8 cellular contexts compared by ENCODE assay signal in genomic region chr11:130068986-130069683, GRCh38. TPM values are rescaled to one million over a fixed set of nuclear protein-coding genes. Genes with fewer than 3 reads are reported as not detected.
DNase-seq lines count a peak whose midpoint lies in the region; ATAC-seq and TF ChIP-seq lines count a peak whose summit lies in the region.

No MANE protein-coding gene starts in this region.

- CTCF ChIA-PET in CD8-positive, alpha-beta T cell (lab: Charles Lee): interaction anchor here (2.2 kb wide), 1 partner anchor 67 kb away, joined by 9 read pairs; the partner anchor contains the start of gene PRDM10

- H3K4me1 ChIP-seq in CD8-positive, alpha-beta T cell (ENCODE audit: insufficient read depth, low read length): peaks cover 17% of the 10 kb centered on the region
- H3K4me1 ChIP-seq in fibroblast of lung (ENCODE audit: control insufficient read depth, extremely low read depth, insufficient read depth, low read length) (peaks cover 5% of the 10 kb centered on the region), upper lobe of right lung (peaks cover 23% of the 10 kb centered on the region)

- H2AFZ ChIP-seq in fibroblast of lung (ENCODE audit: low read length): peak overlapping the region; percentile 92

- TF ChIP-seq CTCF in CD8-positive, alpha-beta T cell (IDR thresholded peaks at IDR 0.05): no peak
- TF ChIP-seq CTCF in fibroblast of lung (conservative IDR thresholded peaks at IDR 0.05 in 1 of 2, IDR thresholded peaks at IDR 0.05 in 1 of 2; ENCODE audit: low read depth in 1 of 2, low read length in 2 of 2): peak in 1 of 2 donors; percentile 15
- TF ChIP-seq CTCF in natural killer cell (IDR thresholded peaks at IDR 0.05): no peak
- no peak for TF ChIP-seq CTCF in upper lobe of right lung (IDR thresholded peaks at IDR 0.05)

- H3K4me1 Mint-ChIP-seq in CD8-positive, alpha-beta T cell (ENCODE audit: low read depth): peaks cover 18% of the 10 kb centered on the region
- peaks cover 29% of the 10 kb centered on the region for H3K4me1 Mint-ChIP-seq in activated T-cell treated with anti-CD3 and anti-CD28 coated beads, Interleukin-2, amount 50 U/mL, for 72 hours (ENCODE audit: low read depth)
- H3K4me1 Mint-ChIP-seq in natural killer cell: peaks cover 27 to 42% of the 10 kb centered on the region in 2 donors

- peak overlapping the region; percentile 88 for H3K4me3 ChIP-seq in CD8-positive, alpha-beta T cell (ENCODE audit: low read depth, low read length)
- H3K4me3 ChIP-seq in fibroblast of lung (replicated peaks in 1 of 4; ENCODE audit: control extremely low read depth in 1 of 4, insufficient read depth in 1 of 4, low read depth in 3 of 4, low read length in 4 of 4) (peak overlapping the region; percentile 50 to 63 (median 57)), upper lobe of right lung (peak overlapping the region; percentile 77)

- peak overlapping the region; percentile 71 for H3K27ac ChIP-seq in CD8-positive, alpha-beta T cell (ENCODE audit: low read depth, low read length)
- peak overlapping the region; percentile 83 for H3K27ac ChIP-seq in fibroblast of lung (ENCODE audit: insufficient read depth, low read length)
- H3K27ac ChIP-seq in upper lobe of right lung: peak overlapping the region; percentile 97

- peak overlapping the region; percentile 97 for H3K4me3 Mint-ChIP-seq in CD8-positive, alpha-beta T cell
- peak overlapping the region; percentile 93 to 95 for H3K4me3 Mint-ChIP-seq in activated T-cell treated with anti-CD3 and anti-CD28 coated beads, Interleukin-2, amount 50 U/mL, for 72 hours
- peak overlapping the region; percentile 98 for H3K4me3 Mint-ChIP-seq in natural killer cell

- ATAC-seq in CD8-positive, alpha-beta T cell: peak; percentile 52
- ATAC-seq in GM19397 (IDR thresholded peaks at IDR 0.05; ENCODE audit: unreplicated experiment): peak; percentile 33
- ATAC-seq in HG03460 (IDR thresholded peaks at IDR 0.05; ENCODE audit: unreplicated experiment): peak; percentile 26
- ATAC-seq in activated T-cell treated with anti-CD3 and anti-CD28 coated beads, Interleukin-2, amount 50 U/mL, for 72 hours (replicated peaks in 1 of 2): peak; percentile 49 to 52
- peak; percentile 46 to 65 (median 50) for ATAC-seq in natural killer cell
- peak; percentile 75 for ATAC-seq in upper lobe of right lung

- peaks cover 33% of the 10 kb centered on the region for H3K79me2 ChIP-seq in fibroblast of lung (ENCODE audit: control insufficient read depth, insufficient read depth, low read length)

- H3K9me3 Mint-ChIP-seq in CD8-positive, alpha-beta T cell: no peaks in the 10 kb centered on the region
- H3K9me3 Mint-ChIP-seq in activated T-cell treated with anti-CD3 and anti-CD28 coated beads, Interleukin-2, amount 50 U/mL, for 72 hours: no peaks in the 10 kb centered on the region
- no peaks in the 10 kb centered on the region for H3K9me3 Mint-ChIP-seq in natural killer cell

- peak overlapping the region; percentile 69 for H3K4me2 ChIP-seq in fibroblast of lung (ENCODE audit: extremely low read depth, insufficient read depth, low read length)

- peak overlapping the region; percentile 95 for H3K27ac Mint-ChIP-seq in CD8-positive, alpha-beta T cell
- peak overlapping the region; percentile 84 for H3K27ac Mint-ChIP-seq in activated T-cell treated with anti-CD3 and anti-CD28 coated beads, Interleukin-2, amount 50 U/mL, for 72 hours
- peak overlapping the region; percentile 91 to 98 for H3K27ac Mint-ChIP-seq in natural killer cell

- H3K36me3 Mint-ChIP-seq in CD8-positive, alpha-beta T cell: peaks cover 2% of the 10 kb centered on the region
- H3K36me3 Mint-ChIP-seq in activated T-cell treated with anti-CD3 and anti-CD28 coated beads, Interleukin-2, amount 50 U/mL, for 72 hours (ENCODE audit: insufficient read depth in 2 of 2): no peaks in the 10 kb centered on the region
- H3K36me3 Mint-ChIP-seq in natural killer cell: no peaks in the 10 kb centered on the region

- H3K9ac ChIP-seq in fibroblast of lung (ENCODE audit: insufficient read depth, low read length): peak overlapping the region; percentile 58

- intact Hi-C loops in CD8-positive, alpha-beta T cell (cut with DNase I, micrococcal nuclease): loop anchor here (1.0 to 10.0 kb wide), 7 partner anchors 63 to 848 kb away; partner anchors contain the start of genes NFRKB (in 2 of the 2), PRDM10 (in 1 of the 2), SNX19 (in 1 of the 2) and ZBTB44 (in 1 of the 2)
- intact Hi-C loops in natural killer cell (cut with micrococcal nuclease) (loop anchor here (1.0 to 10.0 kb wide), 4 partner anchors 63 to 174 kb away; partner anchors contain the start of gene NFRKB), upper lobe of right lung (cut with DNase I) (no loop called here)

- H3K27me3 ChIP-seq in CD8-positive, alpha-beta T cell (ENCODE audit: insufficient read depth, low read length): no peaks in the 10 kb centered on the region
- H3K27me3 ChIP-seq in fibroblast of lung (ENCODE audit: control insufficient read depth, insufficient read depth, low read length) (no peaks in the 10 kb centered on the region), upper lobe of right lung (no peaks in the 10 kb centered on the region)

- POLR2A ChIA-PET in CD8-positive, alpha-beta T cell (lab: Charles Lee): interaction anchor here (2.5 kb wide), 1 partner anchor 66 kb away, joined by 25 read pairs; the partner anchor contains the start of gene PRDM10

- peaks cover 6% of the 10 kb centered on the region for H4K20me1 ChIP-seq in fibroblast of lung (ENCODE audit: control insufficient read depth, extremely low read depth, insufficient read depth, low read length)

- H3K9me3 ChIP-seq in CD8-positive, alpha-beta T cell (ENCODE audit: low read length): no peaks in the 10 kb centered on the region
- H3K9me3 ChIP-seq in fibroblast of lung (ENCODE audit: control insufficient read depth, insufficient read depth, low read depth, low read length): no peaks in the 10 kb centered on the region
- H3K9me3 ChIP-seq in upper lobe of right lung: no peaks in the 10 kb centered on the region

- DNase-seq in CD8-positive, alpha-beta T cell: peak; percentile 17 to 81 (median 50)
- peak; percentile 58 for DNase-seq in NOMO-1 treated with dmso at 0.1 percent for 144 hours (lab: John Stamatoyannopoulos, UW; ENCODE audit: unreplicated experiment)
- DNase-seq in activated T-cell treated with anti-CD3 and anti-CD28 coated beads, Interleukin-2, amount 50 U/mL, for 72 hours: peak; percentile 50 to 57
- peak; percentile 84 to 92 for DNase-seq in fibroblast of lung (ENCODE audit: low read depth in 2 of 2)
- no peak for DNase-seq in natural killer cell
- peak; percentile 81 for DNase-seq in upper lobe of right lung

- H3K27me3 Mint-ChIP-seq in CD8-positive, alpha-beta T cell (ENCODE audit: low read depth): peaks cover 10% of the 10 kb centered on the region
- peaks cover 38% of the 10 kb centered on the region for H3K27me3 Mint-ChIP-seq in activated T-cell treated with anti-CD3 and anti-CD28 coated beads, Interleukin-2, amount 50 U/mL, for 72 hours (ENCODE audit: low read depth)
- peaks cover 9% of the 10 kb centered on the region in 2 donors for H3K27me3 Mint-ChIP-seq in natural killer cell (ENCODE audit: low read depth in 2 of 2)

- no peaks in the 10 kb centered on the region for H3K36me3 ChIP-seq in CD8-positive, alpha-beta T cell (ENCODE audit: insufficient read depth, low read length)
- H3K36me3 ChIP-seq in fibroblast of lung (ENCODE audit: control insufficient read depth, insufficient read depth, low read length) (no peaks in the 10 kb centered on the region), upper lobe of right lung (no peaks in the 10 kb centered on the region)

RNA-seq across cellular contexts. Expression of gene APLP2, which starts 0.6 kb away (rescaled TPM):
- total RNA-seq in CD8-positive, alpha-beta T cell: 10 to 100 TPM; 23.2 to 24.7 TPM
- total RNA-seq in activated T-cell treated with anti-CD3 and anti-CD28 coated beads, Interleukin-2, amount 50 U/mL, for 72 hours: 10 to 100 TPM; 37.8 to 44.2 TPM
- total RNA-seq in fibroblast of lung: 415 and 508 TPM in 2 replicates
- 409 and 559 TPM in 2 replicates for polyA plus RNA-seq in fibroblast of lung
- 322 and 428 TPM in 2 replicates for polyA plus RNA-seq in fibroblast of lung (2012)
- 119 and 178 TPM in 2 replicates for polyA minus RNA-seq in fibroblast of lung (ENCODE audit: low replicate concordance)
- total RNA-seq in natural killer cell: 100 to 1,000 TPM in 2 of 3 donors, 10 to 100 TPM in 1; 99.8 to 119 (median 116) TPM
- 726 TPM for total RNA-seq in upper lobe of right lung
